ENCODE assay signal across 16 cellular contexts in genomic region chr6:3280866-3281465, GRCh38. TPM values are rescaled to one million over a fixed set of nuclear protein-coding genes. Genes with fewer than 3 reads are reported as not detected.
DNase-seq lines count a peak whose midpoint lies in the region; ATAC-seq and TF ChIP-seq lines count a peak whose summit lies in the region.
"Had no signal": no experiment of that assay in that cellular context is flagged by ENCODE, and none has a peak within 500 bp of the region (broad histone marks: within the 10 kb centered on the region; RNA-seq: fewer than 3 reads in every experiment).

No MANE protein-coding gene starts in this region.

- peaks cover 18% of the 10 kb centered on the region for H3K4me1 ChIP-seq in ectodermal cell (ENCODE audit: control insufficient read depth, insufficient read depth, low read length)
- peaks cover 22% of the 10 kb centered on the region for H3K4me1 ChIP-seq in upper lobe of right lung

- intact Hi-C loops in cardiac septum (cut with DNase I) (loop anchor here (10.0 kb wide), 1 partner anchor 604 kb away; no protein-coding TSS in a partner anchor), Right ventricle myocardium inferior (cut with DNase I) (no loop called here), upper lobe of right lung (cut with DNase I) (loop anchor here (5.0 kb wide), 1 partner anchor 446 kb away; no protein-coding TSS in a partner anchor)

- DNase-seq in cardiac septum (ENCODE audit: low spot score) (peak; percentile 55), Right ventricle myocardium inferior (ENCODE audit: missing footprints) (no peak), neural crest cell (ENCODE audit: low read depth, low spot score) (no peak), upper lobe of right lung (peak; percentile 48), putamen (ENCODE audit: low spot score) (no peak), KG1 (lab: John Stamatoyannopoulos, UW) (no peak)
- DNase-seq: ACHN; activated T-cell treated with anti-CD3 and anti-CD28 coated beads for 4 hours; NCI-H1694; NCI-H526; stimulated activated naive CD8-positive, alpha-beta T cell treated with anti-CD3 and anti-CD28 coated beads, Interleukin-15, Interleukin-2, amounts not matched to agents 100 U/mL and 50 U/mL, for 24 hours had no signal

- ATAC-seq in Right ventricle myocardium inferior (no peak), upper lobe of right lung (no peak), GM19463 (IDR thresholded peaks at IDR 0.05; ENCODE audit: unreplicated experiment) (no peak)
- ATAC-seq: Panc1; stimulated activated naive CD8-positive, alpha-beta T cell treated with anti-CD3 and anti-CD28 coated beads, Interleukin-15, Interleukin-2, amounts not matched to agents 100 U/mL and 50 U/mL, for 24 hours had no signal

- H3K27me3 ChIP-seq in ectodermal cell (ENCODE audit: control insufficient read depth, insufficient read depth, low read length, poor library complexity, severe bottlenecking), result no peaks in the 10 kb centered on the region
- no peaks in the 10 kb centered on the region for H3K27me3 ChIP-seq in upper lobe of right lung

- no peaks in the 10 kb centered on the region for H3K27me3 Mint-ChIP-seq in neural crest cell (ENCODE audit: low read depth)
- H3K27me3 Mint-ChIP-seq: dendritic cell treated with granulocyte-macrophage colony-stimulating factor and Interleukin-4, amounts not matched to agents 40 ng/mL and 50 ng/mL, for 4 days had no signal

- H3K4me3 Mint-ChIP-seq in neural crest cell, result no peak overlapping the region
- H3K4me3 Mint-ChIP-seq: dendritic cell treated with granulocyte-macrophage colony-stimulating factor and Interleukin-4, amounts not matched to agents 40 ng/mL and 50 ng/mL, for 4 days; T-helper 1 cell treated with Interleukin-12 subunit alpha and Interleukin-12 subunit beta and Interleukin-4 antibody, amounts not matched to agents 30 μg/mL and 1 μg/mL, for 36 hours had no signal

- H3K36me3 ChIP-seq in ectodermal cell (ENCODE audit: control insufficient read depth, insufficient read depth, low read length) (no peaks in the 10 kb centered on the region), upper lobe of right lung (peaks cover 8% of the 10 kb centered on the region)

- no peak for TF ChIP-seq CTCF in neural crest cell (conservative IDR thresholded peaks at IDR 0.05)
- no peak for TF ChIP-seq CTCF in upper lobe of right lung (IDR thresholded peaks at IDR 0.05)

- H3K9me3 ChIP-seq in ectodermal cell (ENCODE audit: control insufficient read depth, low read length), result no peaks in the 10 kb centered on the region
- H3K9me3 ChIP-seq in upper lobe of right lung, result no peaks in the 10 kb centered on the region

- no peaks in the 10 kb centered on the region for H3K9me3 Mint-ChIP-seq in neural crest cell
- H3K9me3 Mint-ChIP-seq: dendritic cell treated with granulocyte-macrophage colony-stimulating factor and Interleukin-4, amounts not matched to agents 40 ng/mL and 50 ng/mL, for 4 days; T-helper 1 cell treated with Interleukin-12 subunit alpha and Interleukin-12 subunit beta and Interleukin-4 antibody, amounts not matched to agents 30 μg/mL and 1 μg/mL, for 36 hours had no signal

- 87 to 89% methylated on average over 14 of the region's 14 CpGs for WGBS in ectodermal cell, 2 experiments

- H3K27ac Mint-ChIP-seq in neural crest cell (ENCODE audit: unreplicated experiment), result peak overlapping the region; percentile 71
- H3K27ac Mint-ChIP-seq: dendritic cell treated with granulocyte-macrophage colony-stimulating factor and Interleukin-4, amounts not matched to agents 40 ng/mL and 50 ng/mL, for 4 days; T-helper 1 cell treated with Interleukin-12 subunit alpha and Interleukin-12 subunit beta and Interleukin-4 antibody, amounts not matched to agents 30 μg/mL and 1 μg/mL, for 36 hours had no signal

- H3K4me3 ChIP-seq in ectodermal cell (ENCODE audit: insufficient read depth, low read depth, low read length), result no peak overlapping the region
- no peak overlapping the region for H3K4me3 ChIP-seq in upper lobe of right lung

- peaks cover 45% of the 10 kb centered on the region for H3K4me1 Mint-ChIP-seq in neural crest cell

- peaks cover 7% of the 10 kb centered on the region for H3K36me3 Mint-ChIP-seq in neural crest cell (ENCODE audit: low read depth)

- H3K27ac ChIP-seq in ectodermal cell (ENCODE audit: insufficient read depth, low read depth, low read length, poor library complexity, severe bottlenecking), result peak overlapping the region; percentile 16
- no peak overlapping the region for H3K27ac ChIP-seq in upper lobe of right lung

RNA-seq across cellular contexts. Expression of gene PSMG4, which starts 22.2 kb away (rescaled TPM):
- total RNA-seq in cardiac septum (8.8 TPM), Right ventricle myocardium inferior (9.1 TPM), neural crest cell (26.3 and 27.9 TPM in 2 replicates), upper lobe of right lung (16.9 TPM)
- 24.2 TPM for polyA plus RNA-seq in ectodermal cell (2013, experiment 1 of 4)
- polyA plus RNA-seq in ectodermal cell (2013, experiment 2 of 4), result 27.5 TPM
- polyA plus RNA-seq in ectodermal cell (2013, experiment 3 of 4), result 21.7 TPM
- polyA plus RNA-seq in ectodermal cell (2013, experiment 4 of 4), result 26.9 TPM

RNA-seq across cellular contexts. Expression of gene TUBB2B, which starts 53.5 kb away (rescaled TPM):
- 1.2 TPM for total RNA-seq in cardiac septum
- total RNA-seq in Right ventricle myocardium inferior, result 0.97 TPM
- polyA plus RNA-seq in ectodermal cell (2013, experiment 1 of 4), result 606 TPM
- polyA plus RNA-seq in ectodermal cell (2013, experiment 2 of 4), result 576 TPM
- polyA plus RNA-seq in ectodermal cell (2013, experiment 3 of 4), result 421 TPM
- 444 TPM for polyA plus RNA-seq in ectodermal cell (2013, experiment 4 of 4)
- total RNA-seq in neural crest cell, result 655 and 665 TPM in 2 replicates
- 0.46 TPM for total RNA-seq in upper lobe of right lung

Comparison
In these comparisons a context has a peak if more than half of its experiments do, and no peak if none do; other contexts are left out.
1. DNase-seq: peak in cardiac septum (single experiment) and upper lobe of right lung (single experiment); none in Right ventricle myocardium inferior (single experiment), neural crest cell (single experiment), putamen (single experiment) and KG1 (single experiment).
2. RNA of gene TUBB2B, which starts 53.5 kb away (total RNA-seq): 655 to 665 TPM in neural crest cell; 1.2 TPM in cardiac septum (single experiment), 0.97 TPM in Right ventricle myocardium inferior (single experiment) and 0.46 TPM in upper lobe of right lung (single experiment); every median in the first group is over 100 times any median in the second.